In genomic region chr6:144364727-144365126, GRCh38 we compare ENCODE assay signal across 11 cellular contexts.
DNase-seq lines count a peak whose midpoint lies in the region; ATAC-seq and TF ChIP-seq lines count a peak whose summit lies in the region.
"Had no signal": no experiment of that assay in that cellular context is flagged by ENCODE, and none has a peak within 500 bp of the region (broad histone marks: within the 10 kb centered on the region; RNA-seq: fewer than 3 reads in every experiment).

No MANE protein-coding gene starts in this region.

- BruUV-seq in IMR-90 (replicated peaks; lab: Mats Ljungman, UMichigan), result no TSS peak

- no peak for TF ChIP-seq POLR2A in IMR-90 (IDR thresholded peaks at IDR 0.05; ENCODE audit: low read depth, low read length)

- peaks cover 26 to 76% (median 65%) of the 10 kb centered on the region in 4 donors for H3K4me1 Mint-ChIP-seq in CD4-positive, CD25-positive, alpha-beta regulatory T cell
- H3K4me1 Mint-ChIP-seq in effector memory CD8-positive, alpha-beta T cell (ENCODE audit: low read depth in 2 of 2), result peaks cover 57 to 75% of the 10 kb centered on the region in 2 donors

- no peak for ATAC-seq in CD4-positive, CD25-positive, alpha-beta regulatory T cell (ENCODE audit: low read depth in 2 of 2)
- ATAC-seq in IMR-90 (ENCODE audit: low read depth), result no peak
- no peak for ATAC-seq in effector memory CD8-positive, alpha-beta T cell (replicated peaks)
- ATAC-seq in GM19452 (IDR thresholded peaks at IDR 0.05; ENCODE audit: unreplicated experiment), result no peak
- ATAC-seq: PC-3 had no signal

- H2AK5ac ChIP-seq in IMR-90 (ENCODE audit: low read depth, low read length), result no peak overlapping the region

- H3K56ac ChIP-seq in IMR-90 (ENCODE audit: extremely low read depth, insufficient read depth, low read length), result no peak overlapping the region

- H2BK20ac ChIP-seq in IMR-90 (ENCODE audit: low read depth, low read length), result no peak overlapping the region

- H3K4me3 ChIP-seq in CD4-positive, CD25-positive, alpha-beta regulatory T cell (ENCODE audit: low read depth, low read length), result peak overlapping the region; percentile 3
- H3K4me3 ChIP-seq in IMR-90 (ENCODE audit: insufficient read depth, low read depth, low read length) (no peak overlapping the region), osteoblast (ENCODE audit: insufficient read depth, low read length) (no peak overlapping the region)

- H3K9me3 Mint-ChIP-seq in CD4-positive, CD25-positive, alpha-beta regulatory T cell, result no peaks in the 10 kb centered on the region
- no peaks in the 10 kb centered on the region for H3K9me3 Mint-ChIP-seq in effector memory CD8-positive, alpha-beta T cell

- WGBS in IMR-90 (ENCODE audit: extremely low coverage in 2 of 2, insufficient read length in 1 of 2), 2 experiments, result no CpG with 5 or more reads among the region's 3 CpGs

- no peak overlapping the region for H2AFZ ChIP-seq in IMR-90 (replicated peaks; ENCODE audit: low read length, poor library complexity)
- no peak overlapping the region for H2AFZ ChIP-seq in osteoblast (ENCODE audit: low read length)

- H3K4me2 ChIP-seq in IMR-90 (ENCODE audit: low read depth, low read length), result no peak overlapping the region
- H3K4me2 ChIP-seq in osteoblast (ENCODE audit: insufficient read depth, low read length), result no peak overlapping the region

- CTCF ChIA-PET in IMR-90 (lab: Yijun Ruan, JAX), result no interaction called here

- no peak overlapping the region for H2BK15ac ChIP-seq in IMR-90 (ENCODE audit: low read depth, low read length)

- no peak for TF ChIP-seq RAD21 in IMR-90 (IDR thresholded peaks at IDR 0.05; ENCODE audit: low read length)

- no peaks in the 10 kb centered on the region for H3K9me3 ChIP-seq in CD4-positive, CD25-positive, alpha-beta regulatory T cell (ENCODE audit: control insufficient read depth in 2 of 2, low read length in 2 of 2)
- H3K9me3 ChIP-seq in IMR-90 (ENCODE audit: control insufficient read depth, insufficient read depth, low read length) (no peaks in the 10 kb centered on the region), osteoblast (ENCODE audit: low read depth, low read length) (no peaks in the 10 kb centered on the region)

- H3K4me1 ChIP-seq in CD4-positive, CD25-positive, alpha-beta regulatory T cell (ENCODE audit: control insufficient read depth, insufficient read depth, low read length, poor library complexity, severe bottlenecking), result peaks cover 18% of the 10 kb centered on the region
- H3K4me1 ChIP-seq in IMR-90 (ENCODE audit: control insufficient read depth, insufficient read depth, low read length) (peaks cover 3% of the 10 kb centered on the region; the same call in 1 of the 2 replicates), osteoblast (ENCODE audit: insufficient read depth, low read length) (peaks cover 16% of the 10 kb centered on the region)

- no peaks in the 10 kb centered on the region for H3K27me3 Mint-ChIP-seq in CD4-positive, CD25-positive, alpha-beta regulatory T cell
- H3K27me3 Mint-ChIP-seq in effector memory CD8-positive, alpha-beta T cell, result no peaks in the 10 kb centered on the region

- peaks cover 34 to 55% of the 10 kb centered on the region in 2 experiments for H3K79me1 ChIP-seq in IMR-90 (ENCODE audit: low read depth in 1 of 2, low read length in 2 of 2)

- peaks cover 16% of the 10 kb centered on the region; the same call in 1 of the 2 replicates for H4K20me1 ChIP-seq in IMR-90 (ENCODE audit: insufficient read depth, low read length)
- peaks cover 30% of the 10 kb centered on the region for H4K20me1 ChIP-seq in osteoblast (ENCODE audit: insufficient read depth, low read length)

- H3K9ac ChIP-seq in IMR-90 (ENCODE audit: low read depth, low read length), result no peak overlapping the region

- no peak overlapping the region for H3K4ac ChIP-seq in IMR-90 (ENCODE audit: low read depth, low read length)

- no peak overlapping the region for H3K23ac ChIP-seq in IMR-90 (ENCODE audit: low read depth, low read length)

- peak overlapping the region in 1 of 3 donors; percentile 39 for H3K27ac Mint-ChIP-seq in CD4-positive, CD25-positive, alpha-beta regulatory T cell
- peak overlapping the region; percentile 77 to 78 for H3K27ac Mint-ChIP-seq in effector memory CD8-positive, alpha-beta T cell

- no peak overlapping the region for H2BK120ac ChIP-seq in IMR-90 (ENCODE audit: low read depth, low read length)

- peaks cover 22% of the 10 kb centered on the region for H3K36me3 ChIP-seq in CD4-positive, CD25-positive, alpha-beta regulatory T cell (ENCODE audit: control insufficient read depth, insufficient read depth, low read length)
- no peaks in the 10 kb centered on the region for H3K36me3 ChIP-seq in IMR-90 (ENCODE audit: control insufficient read depth, insufficient read depth, low read length)
- H3K36me3 ChIP-seq in osteoblast (ENCODE audit: insufficient read depth, low read length), result no peaks in the 10 kb centered on the region

- intact Hi-C loops in IMR-90 (cut with micrococcal nuclease), result no loop called here

- H4K8ac ChIP-seq in IMR-90 (ENCODE audit: low read depth in 2 of 2, low read length in 2 of 2), result no peak overlapping the region

- H3K14ac ChIP-seq in IMR-90 (replicated peaks; ENCODE audit: low read depth, low read length), result peak overlapping the region; percentile 58; the same call in 1 of the 2 replicates

- no peak for TF ChIP-seq CTCF in IMR-90 (conservative IDR thresholded peaks at IDR 0.05; ENCODE audit: low read depth, low read length)
- TF ChIP-seq CTCF in osteoblast (IDR thresholded peaks at IDR 0.05; ENCODE audit: extremely low read depth, low read depth, low read length), result no peak

- no peaks in the 10 kb centered on the region for H3K27me3 ChIP-seq in CD4-positive, CD25-positive, alpha-beta regulatory T cell (ENCODE audit: control insufficient read depth, insufficient read depth, low read length)
- H3K27me3 ChIP-seq in IMR-90 (ENCODE audit: control insufficient read depth, insufficient read depth, low read length), result no peaks in the 10 kb centered on the region
- no peaks in the 10 kb centered on the region for H3K27me3 ChIP-seq in osteoblast (ENCODE audit: insufficient read depth, low read length)

- POLR2A ChIA-PET in IMR-90 (lab: Charles Lee; ENCODE audit: unreplicated experiment), result no interaction called here

- no peak overlapping the region for H2BK5ac ChIP-seq in IMR-90 (ENCODE audit: low read depth, low read length, poor library complexity, severe bottlenecking)

- H3K4me3 Mint-ChIP-seq in CD4-positive, CD25-positive, alpha-beta regulatory T cell, result peak overlapping the region in 2 of 4 donors; percentile 13
- H3K4me3 Mint-ChIP-seq in effector memory CD8-positive, alpha-beta T cell, result peak overlapping the region; percentile 17 to 52

- H3K36me3 Mint-ChIP-seq in CD4-positive, CD25-positive, alpha-beta regulatory T cell, result peaks cover 27% of the 10 kb centered on the region
- peaks cover 10% of the 10 kb centered on the region for H3K36me3 Mint-ChIP-seq in effector memory CD8-positive, alpha-beta T cell (ENCODE audit: insufficient read depth)

- H3K27ac ChIP-seq in CD4-positive, CD25-positive, alpha-beta regulatory T cell (ENCODE audit: insufficient read depth, low read length, poor library complexity, severe bottlenecking), result no peak overlapping the region
- H3K27ac ChIP-seq in IMR-90 (ENCODE audit: insufficient read depth, low read length), result no peak overlapping the region
- H3K27ac ChIP-seq in osteoblast (ENCODE audit: low read depth, low read length), result peak overlapping the region; percentile 39

- dilution Hi-C loops in IMR-90 (cut with HindIII; ENCODE audit: low sequenced_read_pairs, unreplicated experiment), result no loop called here

- no peak for DNase-seq in CD4-positive, CD25-positive, alpha-beta regulatory T cell
- DNase-seq in IMR-90, result no peak
- no peak for DNase-seq in effector memory CD8-positive, alpha-beta T cell
- no peak for DNase-seq in osteoblast (ENCODE audit: insufficient read length, low spot score, missing footprints)
- no peak for DNase-seq in NCI-H82 treated with DMSO at 0.1 percent for 48 hours (lab: John Stamatoyannopoulos, UW; ENCODE audit: unreplicated experiment)
- no peak for DNase-seq in SHP77 treated with DMSO at 0.1 percent for 48 hours (lab: John Stamatoyannopoulos, UW)
- no peak for DNase-seq in AG08395 (ENCODE audit: low spot score)
- DNase-seq: effector CD8-positive, alpha-beta T cell; glutamatergic neuron; PC-3 had no signal

- peaks cover 92% of the 10 kb centered on the region for H3K79me2 ChIP-seq in osteoblast (ENCODE audit: insufficient read depth, low read length)

- H4K91ac ChIP-seq in IMR-90 (ENCODE audit: insufficient read depth, low read depth, low read length), result no peak overlapping the region

- no peak overlapping the region for H2AK9ac ChIP-seq in IMR-90 (replicated peaks; ENCODE audit: low read depth, low read length, poor library complexity)

- in situ Hi-C loops in IMR-90 (cut with MboI; ENCODE audit: low sequenced_read_pairs), result no loop called here

- H3K9me1 ChIP-seq in IMR-90 (ENCODE audit: insufficient read depth, low read length), result peaks cover 9% of the 10 kb centered on the region

- no peak overlapping the region for H3K18ac ChIP-seq in IMR-90 (ENCODE audit: low read depth, low read length)

- H4K5ac ChIP-seq in IMR-90 (ENCODE audit: low read depth, low read length), result no peak overlapping the region

TF ChIP-seq in IMR-90, 13 proteins besides CTCF, POLR2A, EP300 and RAD21:
- TF ChIP-seq NFE2L2 (IDR thresholded peaks at IDR 0.05; ENCODE audit: low read depth, low read length), result no peak
- TF ChIP-seq MAZ (IDR thresholded peaks at IDR 0.05; ENCODE audit: borderline replicate concordance, low read depth, low read length), result no peak
- TF ChIP-seq BHLHE40 (IDR thresholded peaks at IDR 0.05; ENCODE audit: low read depth, low read length), result no peak
- TF ChIP-seq RCOR1 (IDR thresholded peaks at IDR 0.05; ENCODE audit: insufficient replicate concordance, low read length), result no peak
